In genomic region chr10:57993302-57993701, GRCh38 we compare ENCODE assay signal across 16 cellular contexts.
DNase-seq lines count a peak whose midpoint lies in the region; ATAC-seq, FAIRE-seq and TF ChIP-seq lines count a peak whose summit lies in the region.
"Had no signal": no experiment of that assay in that cellular context is flagged by ENCODE, and none has a peak within 500 bp of the region (broad histone marks: within the 10 kb centered on the region; RNA-seq: fewer than 3 reads in every experiment).

No MANE protein-coding gene starts in this region.

- no peak overlapping the region for H3K27ac Mint-ChIP-seq in GM23338
- H3K27ac Mint-ChIP-seq: B cell; CD4-positive, alpha-beta T cell had no signal

- H3K4me2 ChIP-seq in A549 (peak overlapping the region; percentile 44; the same call in 1 of the 3 replicates), GM23338 (no peak overlapping the region)

- no peak overlapping the region for H3K4me3 Mint-ChIP-seq in GM23338
- H3K4me3 Mint-ChIP-seq: B cell; CD4-positive, alpha-beta T cell had no signal

- H3K36me3 Mint-ChIP-seq in GM23338 (ENCODE audit: low read depth), result no peaks in the 10 kb centered on the region

- TF ChIP-seq EP300 in A549 (IDR thresholded peaks at IDR 0.05), result no peak

- TF ChIP-seq RAD21 in A549 (conservative IDR thresholded peaks at IDR 0.05 in 1 of 2, IDR thresholded peaks at IDR 0.05 in 1 of 2), result no peak

- no peaks in the 10 kb centered on the region for H3K27me3 Mint-ChIP-seq in GM23338 (ENCODE audit: insufficient read depth, low read depth, poor library complexity)
- H3K27me3 Mint-ChIP-seq: B cell; CD4-positive, alpha-beta T cell had no signal

- H3K4me1 Mint-ChIP-seq in GM23338, result peaks cover 10% of the 10 kb centered on the region
- H3K4me1 Mint-ChIP-seq: B cell had no signal

- H3K27me3 ChIP-seq in GM23338 (ENCODE audit: insufficient read depth) (no peaks in the 10 kb centered on the region), RWPE2 (ENCODE audit: insufficient read depth, poor library complexity, severe bottlenecking) (no peaks in the 10 kb centered on the region), endocrine pancreas (ENCODE audit: control insufficient read depth, insufficient read depth, low read length) (no peaks in the 10 kb centered on the region), heart right ventricle (no peaks in the 10 kb centered on the region)

- no peaks in the 10 kb centered on the region; the same call in 2 of the 3 replicates for H3K9me3 Mint-ChIP-seq in GM23338

- peak in 1 of 2 experiments; percentile 10 for DNase-seq in A549 (ENCODE audit: low read depth in 1 of 2, low spot score in 1 of 2)
- DNase-seq in GM23338 (ENCODE audit: low spot score), result no peak
- DNase-seq in RWPE2 (ENCODE audit: low spot score), result no peak
- DNase-seq in GM12891 (ENCODE audit: insufficient read length, low spot score), result no peak
- DNase-seq in DMS153 (lab: John Stamatoyannopoulos, UW), result no peak
- no peak for DNase-seq in heart right ventricle
- DNase-seq: 8988T; C1 segment of cervical spinal cord; CD4-positive, alpha-beta T cell; GF-D8; H7 had no signal

- CTCF ChIA-PET in A549 (lab: Yijun Ruan, JAX), result interaction anchor here (0.5 to 1.2 kb wide), 4 partner anchors 9 to 313 kb away, joined by 3 to 4 read pairs (median 3); no protein-coding TSS in a partner anchor

- no peaks in the 10 kb centered on the region for H3K9me2 ChIP-seq in GM23338 (ENCODE audit: insufficient read depth)

- H3F3A ChIP-seq in GM23338 (replicated peaks; ENCODE audit: low read depth), result no peaks in the 10 kb centered on the region

- H2AFZ ChIP-seq in GM23338, result peak overlapping the region; percentile 61; the same call in 1 of the 2 replicates

- WGBS in A549 (ENCODE audit: missing lambda C conversion rate), result 85% methylated on average over 4 of the region's 4 CpGs
- WGBS in heart right ventricle, 2 donors, result 78 to 82% methylated on average over 4 of the region's 4 CpGs

- intact Hi-C loops in heart right ventricle (cut with DNase I), result loop anchor here in 1 of 10 donors (5.0 kb wide), 1 partner anchor 276 kb away; no protein-coding TSS in a partner anchor

- H3K36me3 ChIP-seq in GM23338 (ENCODE audit: insufficient read depth) (no peaks in the 10 kb centered on the region), RWPE2 (ENCODE audit: low read depth) (no peaks in the 10 kb centered on the region), endocrine pancreas (ENCODE audit: control insufficient read depth, insufficient read depth, low read length) (no peaks in the 10 kb centered on the region), heart right ventricle (no peaks in the 10 kb centered on the region)

- H3K79me2 ChIP-seq in GM23338 (replicated peaks; ENCODE audit: insufficient read depth), result no peaks in the 10 kb centered on the region

- peak overlapping the region; percentile 30 for H3K9ac ChIP-seq in endocrine pancreas (ENCODE audit: control insufficient read depth, insufficient read depth, low read length)

- TF ChIP-seq POLR2A in A549 (IDR thresholded peaks at IDR 0.05; ENCODE audit: low read length) (no peak), GM12891 (IDR thresholded peaks at IDR 0.05; ENCODE audit: low read depth, low read length) (no peak)

- TF ChIP-seq CTCF in A549 (IDR thresholded peaks at IDR 0.05), result no peak
- TF ChIP-seq CTCF in GM23338 (conservative IDR thresholded peaks at IDR 0.05; ENCODE audit: low read depth in 2 of 2), result 0 out of 4 replicates have a peak, but pooled peaks of 1 of the 2 experiments have one; percentile 4
- no peak for TF ChIP-seq CTCF in RWPE2 (IDR thresholded peaks at IDR 0.05; ENCODE audit: poor library complexity, severe bottlenecking)
- no peak for TF ChIP-seq CTCF in heart right ventricle (IDR thresholded peaks at IDR 0.05)

- H3K9me3 ChIP-seq in A549, result no peaks in the 10 kb centered on the region
- no peaks in the 10 kb centered on the region for H3K9me3 ChIP-seq in RWPE2 (ENCODE audit: severe bottlenecking)
- no peaks in the 10 kb centered on the region for H3K9me3 ChIP-seq in endocrine pancreas (ENCODE audit: control insufficient read depth, low read length)
- no peaks in the 10 kb centered on the region for H3K9me3 ChIP-seq in heart right ventricle

- H3K4me3 ChIP-seq in A549 (no peak overlapping the region), GM23338 (no peak overlapping the region), RWPE2 (ENCODE audit: severe bottlenecking) (no peak overlapping the region), endocrine pancreas (ENCODE audit: control insufficient read depth, insufficient read depth, low read length) (no peak overlapping the region), heart right ventricle (no peak overlapping the region)
- H3K4me3 ChIP-seq: K562 had no signal

- H3K4me1 ChIP-seq in A549 (peaks cover 15% of the 10 kb centered on the region), GM23338 (ENCODE audit: insufficient read depth) (no peaks in the 10 kb centered on the region), RWPE2 (ENCODE audit: insufficient read depth, poor library complexity, severe bottlenecking) (peaks cover 16% of the 10 kb centered on the region), endocrine pancreas (ENCODE audit: control insufficient read depth, insufficient read depth, low read length) (peaks cover 3% of the 10 kb centered on the region), heart right ventricle (no peaks in the 10 kb centered on the region)

- ATAC-seq in A549 (peak; percentile 36 to 54; a peak in 3 of 6 replicates), GM23338 (no peak; the same call in 2 of the 3 replicates), RWPE2 (ENCODE audit: low read depth) (no peak; the same call in 1 of the 3 replicates), heart right ventricle (no peak), HG02852 (IDR thresholded peaks at IDR 0.05; ENCODE audit: unreplicated experiment) (no peak)
- ATAC-seq: K562 had no signal

- POLR2A ChIA-PET in A549 (lab: Yijun Ruan, JAX), result no interaction called here

- FAIRE-seq in A549 (lab: Jason Lieb, UNC) (no peak), GM12891 (lab: Jason Lieb, UNC) (no peak)
- FAIRE-seq: D721Med, K562 had no signal

- H4K20me1 ChIP-seq in GM23338 (replicated peaks; ENCODE audit: insufficient read depth), result no peaks in the 10 kb centered on the region

- H3K27ac ChIP-seq in A549, result peak overlapping the region in 1 of 2 experiments; percentile 37; a peak in 3 of 6 replicates
- no peak overlapping the region for H3K27ac ChIP-seq in GM23338 (ENCODE audit: low read depth)
- peak overlapping the region; percentile 33 for H3K27ac ChIP-seq in RWPE2 (ENCODE audit: poor library complexity, severe bottlenecking)
- H3K27ac ChIP-seq in heart right ventricle, result no peak overlapping the region

TF ChIP-seq in A549, 52 proteins besides CTCF, POLR2A, EP300 and RAD21 (continues in another document):
- no peak for TF ChIP-seq ESRRA (IDR thresholded peaks at IDR 0.05; ENCODE audit: borderline replicate concordance, low read length)
- TF ChIP-seq HMGXB4 (CRISPR knock-in tag; IDR thresholded peaks at IDR 0.05; ENCODE audit: borderline replicate concordance), result no peak
- no peak for TF ChIP-seq CBX2 (IDR thresholded peaks at IDR 0.05; ENCODE audit: borderline replicate concordance, low read depth)

TF ChIP-seq in GM23338, 12 proteins besides CTCF, POLR2A, EP300 and RAD21 (continues in another document):
- no peak for TF ChIP-seq CREB1 (CRISPR knock-in tag; IDR thresholded peaks at IDR 0.05; ENCODE audit: low read depth)

TF ChIP-seq in GM12891, 5 proteins besides CTCF, POLR2A, EP300 and RAD21:
- TF ChIP-seq PAX5 (IDR thresholded peaks at IDR 0.05; ENCODE audit: insufficient read depth, low read length, severe bottlenecking) (no peak), POLR2AphosphoS5 (IDR thresholded peaks at IDR 0.05; ENCODE audit: low read depth, low read length) (no peak), POU2F2 (IDR thresholded peaks at IDR 0.05; ENCODE audit: low read depth, low read length) (no peak), TAF1 (IDR thresholded peaks at IDR 0.05; ENCODE audit: low read depth, low read length) (no peak), SPI1 (IDR thresholded peaks at IDR 0.05; ENCODE audit: low read depth, low read length) (no peak)

Comparison
In these comparisons a context has a peak if more than half of its experiments do, and no peak if none do; other contexts are left out.
1. ATAC-seq: peak in A549 (2 of 2); none in GM23338 (single experiment), RWPE2 (single experiment), heart right ventricle (0 of 8) and HG02852 (single experiment).